Comparison of ENCODE assay signal across 10 cellular contexts in the genomic region with DNA sequence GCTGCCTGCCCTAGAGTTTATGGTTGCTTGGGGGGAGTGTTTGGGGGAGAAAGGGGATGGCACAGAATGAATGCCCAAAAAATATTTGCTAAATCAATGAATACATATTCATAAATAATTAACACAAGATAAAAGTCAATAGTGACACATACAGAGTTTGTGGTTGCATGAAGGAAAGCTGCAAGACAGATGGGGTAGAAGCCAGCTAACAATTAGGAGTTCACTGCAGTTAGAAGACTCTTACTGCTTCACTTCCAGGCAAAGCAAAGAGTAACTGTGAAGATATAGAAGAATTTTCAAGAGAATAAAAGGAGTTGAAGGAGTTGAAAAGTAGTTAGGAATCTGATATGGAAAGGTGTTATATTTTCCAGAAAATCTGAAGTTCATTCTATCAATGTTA.
"Had no signal": no experiment of that assay in that cellular context is flagged by ENCODE, and none has a peak within 500 bp of the region (broad histone marks: within the 10 kb centered on the region; RNA-seq: fewer than 3 reads in every experiment).

No MANE protein-coding gene starts in this region.

- H3K4me3 Mint-ChIP-seq: HFFc6, IgD-negative memory B cell had no signal

- H3K27me3 Mint-ChIP-seq: IgD-negative memory B cell had no signal

- DNase-seq: GOT3, H7, HFFc6, KG1 had no signal

- H3K4me3 ChIP-seq: HAP-1, K562 had no signal

- H3K27ac ChIP-seq: HL-60 had no signal

- H3K4me1 ChIP-seq: HAP-1 had no signal

- H3K9me3 ChIP-seq: HAP-1 had no signal

- H3K36me3 ChIP-seq: HAP-1 had no signal

- ATAC-seq: HCT116, HepG2, K562 had no signal

- H3K27ac Mint-ChIP-seq: HFFc6, IgD-negative memory B cell had no signal
